ENCODE assay signal across 24 cellular contexts in the genomic region with DNA sequence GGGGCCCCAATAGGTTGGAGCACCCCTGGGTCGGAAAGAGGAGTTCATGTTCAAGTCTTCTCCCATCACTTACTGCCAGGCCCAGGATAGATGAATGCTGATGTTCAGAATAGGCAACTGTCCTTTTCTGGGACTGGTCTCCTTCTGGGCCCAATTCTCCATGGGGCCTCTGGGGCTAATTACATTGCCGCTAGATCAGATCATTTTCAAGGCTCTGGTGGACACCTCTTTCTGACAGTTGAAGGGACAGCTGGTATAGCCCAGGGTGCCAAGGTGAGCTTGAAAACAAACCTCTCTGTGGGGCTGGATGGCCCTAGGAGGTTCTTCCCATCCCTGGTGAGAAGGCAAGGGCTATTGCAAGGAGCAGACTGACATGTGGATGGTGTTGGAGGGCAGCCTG. TPM values are rescaled to one million over a fixed set of nuclear protein-coding genes. Genes with fewer than 3 reads are reported as not detected.
DNase-seq lines count a peak whose midpoint lies in the region; ATAC-seq, FAIRE-seq and TF ChIP-seq lines count a peak whose summit lies in the region.
"Had no signal": no experiment of that assay in that cellular context is flagged by ENCODE, and none has a peak within 500 bp of the region (broad histone marks: within the 10 kb centered on the region; RNA-seq: fewer than 3 reads in every experiment).

No MANE protein-coding gene starts in this region.

- no peak overlapping the region for H4K91ac ChIP-seq in neuronal stem cell (ENCODE audit: low read depth, low read length, poor library complexity)

- TF ChIP-seq POLR2A in GM12891 (IDR thresholded peaks at IDR 0.05; ENCODE audit: low read depth, low read length) = no peak

- no peak overlapping the region for H3K4ac ChIP-seq in neuronal stem cell (ENCODE audit: low read length)

- 91 to 100% methylated on average over 2 of the region's 2 CpGs for whole genome bisulfite sequencing in endodermal cell (ENCODE audit: insufficient coverage in 1 of 2, insufficient read length in 1 of 2), 2 experiments
- WGBS in neuronal stem cell (ENCODE audit: extremely low coverage in 2 of 2, insufficient read length in 2 of 2, insufficient replicate concordance in 1 of 2), 2 donors = no CpG with 5 or more reads among the region's 2 CpGs

- H3K79me1 ChIP-seq in neuronal stem cell (ENCODE audit: low read depth, low read length) = peaks cover 2% of the 10 kb centered on the region

- H3K4me1 Mint-ChIP-seq in CD4-positive, alpha-beta memory T cell = peaks cover 25 to 66% (median 36%) of the 10 kb centered on the region in 4 donors
- peaks cover 16% of the 10 kb centered on the region for H3K4me1 Mint-ChIP-seq in endodermal cell

- H2BK5ac ChIP-seq in neuronal stem cell (ENCODE audit: low read length) = no peak overlapping the region

- no peak overlapping the region for H2BK120ac ChIP-seq in neuronal stem cell (ENCODE audit: low read depth, low read length)

- no peaks in the 10 kb centered on the region for H3K9me3 Mint-ChIP-seq in CD4-positive, alpha-beta memory T cell
- no peaks in the 10 kb centered on the region for H3K9me3 Mint-ChIP-seq in endodermal cell
- H3K9me3 Mint-ChIP-seq: stimulated activated naive CD8-positive, alpha-beta T cell treated with anti-CD3 and anti-CD28 coated beads, Interleukin-15, amount 100 ng/mL, for 72 hours had no signal

- H3K9ac ChIP-seq in endodermal cell (ENCODE audit: extremely low read depth, low read length, poor library complexity, severe bottlenecking) (no peak overlapping the region), neuronal stem cell (ENCODE audit: low read depth, low read length, poor library complexity) (no peak overlapping the region)
- H3K9ac ChIP-seq: parathyroid adenoma had no signal

- FAIRE-seq in GM12891 (lab: Jason Lieb, UNC) = no peak
- FAIRE-seq: GM12878 had no signal

- H3K27me3 ChIP-seq in CD4-positive, alpha-beta memory T cell (ENCODE audit: insufficient read depth, low read length) = no peaks in the 10 kb centered on the region
- H3K27me3 ChIP-seq in endodermal cell (ENCODE audit: control insufficient read depth, insufficient read depth, low read length, poor library complexity, severe bottlenecking) = no peaks in the 10 kb centered on the region
- peaks cover 0 to 12% (median 0%) of the 10 kb centered on the region in 3 experiments for H3K27me3 ChIP-seq in neuronal stem cell (ENCODE audit: control insufficient read depth in 3 of 3, insufficient read depth in 3 of 3, low read depth in 1 of 3, low read length in 3 of 3)
- H3K27me3 ChIP-seq: SJCRH30 had no signal

- H3K27ac Mint-ChIP-seq in CD4-positive, alpha-beta memory T cell = peak overlapping the region in 4 of 7 donors; percentile 41 to 77 (median 60)
- no peak overlapping the region for H3K27ac Mint-ChIP-seq in endodermal cell
- H3K27ac Mint-ChIP-seq: activated CD8-positive, alpha-beta memory T cell treated with anti-CD3 and anti-CD28 coated beads, Interleukin-2, amount 10 ng/mL, durations not matched to agents 7 days and 5 days; stimulated activated naive CD8-positive, alpha-beta T cell treated with anti-CD3 and anti-CD28 coated beads, Interleukin-15, amount 100 ng/mL, for 72 hours had no signal

- CTCF ChIA-PET in CD4-positive, alpha-beta memory T cell (lab: Charles Lee; ENCODE audit: partially characterized antibody) = interaction anchor here (0.8 to 3.5 kb wide), 7 partner anchors 8 to 177 kb away, joined by 3 to 19 read pairs (median 5); a partner anchor contains a TSS
- CTCF ChIA-PET in RWPE1 (lab: Yijun Ruan, JAX) = interaction anchor here (1.0 kb wide), 1 partner anchor 66 kb away, joined by 3 read pairs; no protein-coding TSS in a partner anchor

- H3K23ac ChIP-seq in neuronal stem cell (ENCODE audit: low read depth, low read length, poor library complexity) = peak overlapping the region; percentile 17

- intact Hi-C loops in CD4-positive, alpha-beta memory T cell (cut with micrococcal nuclease) = loop anchor here (1.0 kb wide), 2 partner anchors 32 to 70 kb away; a partner anchor contains a TSS

- no peaks in the 10 kb centered on the region for H3K9me3 ChIP-seq in CD4-positive, alpha-beta memory T cell (ENCODE audit: control insufficient read depth in 1 of 2, low read length in 2 of 2)
- no peaks in the 10 kb centered on the region for H3K9me3 ChIP-seq in endodermal cell (ENCODE audit: control insufficient read depth, low read length)
- no peaks in the 10 kb centered on the region for H3K9me3 ChIP-seq in neuronal stem cell (replicated peaks in 1 of 2; ENCODE audit: control insufficient read depth in 2 of 2, insufficient read depth in 1 of 2, low read depth in 1 of 2, low read length in 2 of 2)
- H3K9me3 ChIP-seq: SJCRH30 had no signal

- no peak overlapping the region for H2BK12ac ChIP-seq in neuronal stem cell (ENCODE audit: low read length)

- H2AK5ac ChIP-seq in neuronal stem cell (ENCODE audit: low read depth, low read length) = peak overlapping the region; percentile 81

- DNase-seq in CD4-positive, alpha-beta memory T cell = no peak
- DNase-seq in RWPE1 (ENCODE audit: low spot score) (no peak), endodermal cell (no peak), neuronal stem cell (ENCODE audit: low spot score) (no peak), GM20000 (ENCODE audit: low spot score) (no peak), GM12891 (ENCODE audit: insufficient read length, low spot score) (no peak), ureter (ENCODE audit: low spot score) (no peak)
- DNase-seq: activated CD4-positive, CD25-positive, alpha-beta regulatory T cell treated with anti-CD3 and anti-CD28 coated beads, Interleukin-2, amount 50 U/mL, for 72 hours; activated CD8-positive, alpha-beta memory T cell treated with anti-CD3 and anti-CD28 coated beads, Interleukin-2, amount 10 ng/mL, durations not matched to agents 7 days and 5 days; activated effector memory CD4-positive, alpha-beta T cell treated with Interleukin-2 at 50 U/mL for 16 hours; cerebellar nuclear complex; GF-D8; kidney glomerular epithelial cell; midbrain; NCI-H1436; NCI-H82; PC-3; SJCRH30; stimulated activated CD4-positive, alpha-beta T cell treated with anti-CD3 and anti-CD28 coated beads, Interleukin-1b, Interleukin-23, amount 100 ng/mL, for 48 hours; stimulated activated naive CD8-positive, alpha-beta T cell treated with anti-CD3 and anti-CD28 coated beads, Interleukin-15, amount 100 ng/mL, for 72 hours; T1000 had no signal

- H2AFZ ChIP-seq in neuronal stem cell (ENCODE audit: low read length) = no peak overlapping the region
- H2AFZ ChIP-seq: parathyroid adenoma had no signal

- no peaks in the 10 kb centered on the region for H3K36me3 Mint-ChIP-seq in CD4-positive, alpha-beta memory T cell
- H3K36me3 Mint-ChIP-seq in endodermal cell (ENCODE audit: low read depth) = peaks cover 13% of the 10 kb centered on the region
- H3K36me3 Mint-ChIP-seq: activated CD8-positive, alpha-beta memory T cell treated with anti-CD3 and anti-CD28 coated beads, Interleukin-2, amount 10 ng/mL, durations not matched to agents 7 days and 5 days had no signal

- no peak overlapping the region for H3K4me3 ChIP-seq in CD4-positive, alpha-beta memory T cell (ENCODE audit: low read length in 2 of 2)
- H3K4me3 ChIP-seq in endodermal cell (ENCODE audit: low read length) (peak overlapping the region; percentile 87), neuronal stem cell (ENCODE audit: low read length in 2 of 2) (no peak overlapping the region)
- H3K4me3 ChIP-seq: GM12878, SJCRH30 had no signal

- peaks cover 36% of the 10 kb centered on the region for H3K4me1 ChIP-seq in CD4-positive, alpha-beta memory T cell (ENCODE audit: insufficient read depth, low read length)
- H3K4me1 ChIP-seq in endodermal cell (ENCODE audit: control insufficient read depth, insufficient read depth, low read length) = peaks cover 9% of the 10 kb centered on the region
- peaks cover 22 to 32% of the 10 kb centered on the region in 2 donors for H3K4me1 ChIP-seq in neuronal stem cell (ENCODE audit: control insufficient read depth in 2 of 2, insufficient read depth in 1 of 2, low read depth in 1 of 2, low read length in 2 of 2)

- no peak overlapping the region for H4K8ac ChIP-seq in neuronal stem cell (ENCODE audit: low read depth, low read length)

- no peak overlapping the region for H3K27ac ChIP-seq in CD4-positive, alpha-beta memory T cell (ENCODE audit: low read depth, low read length)
- H3K27ac ChIP-seq in RWPE1 (peak overlapping the region; percentile 49; the same call in 1 of the 2 replicates), endodermal cell (ENCODE audit: low read depth, low read length) (no peak overlapping the region), neuronal stem cell (replicated peaks; ENCODE audit: low read length) (no peak overlapping the region)
- H3K27ac ChIP-seq: parathyroid adenoma, SJCRH30 had no signal

- no peak overlapping the region for H3K4me2 ChIP-seq in neuronal stem cell (ENCODE audit: insufficient read depth, low read length, poor library complexity, severe bottlenecking)

- no peak for ATAC-seq in GM19397 (IDR thresholded peaks at IDR 0.05; ENCODE audit: unreplicated experiment)
- ATAC-seq: activated CD8-positive, alpha-beta memory T cell treated with anti-CD3 and anti-CD28 coated beads, Interleukin-2, amount 10 ng/mL, durations not matched to agents 7 days and 5 days; GM12878; PC-3; stimulated activated naive CD8-positive, alpha-beta T cell treated with anti-CD3 and anti-CD28 coated beads, Interleukin-15, amount 100 ng/mL, for 72 hours had no signal

- no peaks in the 10 kb centered on the region for H3K27me3 Mint-ChIP-seq in CD4-positive, alpha-beta memory T cell
- peaks cover 65% of the 10 kb centered on the region for H3K27me3 Mint-ChIP-seq in endodermal cell (ENCODE audit: insufficient read depth)

- H2BK15ac ChIP-seq in neuronal stem cell (ENCODE audit: low read length) = no peak overlapping the region

- peak overlapping the region in 4 of 8 donors; percentile 56 to 93 (median 71) for H3K4me3 Mint-ChIP-seq in CD4-positive, alpha-beta memory T cell
- H3K4me3 Mint-ChIP-seq in endodermal cell = peak overlapping the region; percentile 79

- H3K36me3 ChIP-seq in CD4-positive, alpha-beta memory T cell (ENCODE audit: insufficient read depth, low read length) = no peaks in the 10 kb centered on the region
- H3K36me3 ChIP-seq in endodermal cell (ENCODE audit: control insufficient read depth, insufficient read depth, low read length) (peaks cover 11% of the 10 kb centered on the region), neuronal stem cell (replicated peaks in 1 of 2; ENCODE audit: control insufficient read depth in 2 of 2, insufficient read depth in 2 of 2, low read length in 2 of 2) (peaks cover 9 to 32% of the 10 kb centered on the region in 2 donors)
- H3K36me3 ChIP-seq: SJCRH30 had no signal

- POLR2A ChIA-PET in CD4-positive, alpha-beta memory T cell (lab: Charles Lee; ENCODE audit: partially characterized antibody) = interaction anchor here (0.7 to 2.1 kb wide), 2 partner anchors 32 to 921 kb away, joined by 3 to 10 read pairs; a partner anchor contains a TSS
- POLR2A ChIA-PET in RWPE1 (lab: Yijun Ruan, JAX; ENCODE audit: low non-redundant PET) = no interaction called here

- no peak overlapping the region for H3K18ac ChIP-seq in neuronal stem cell (ENCODE audit: low read length)

- no peak overlapping the region for H3K14ac ChIP-seq in neuronal stem cell (ENCODE audit: low read length)

- TF ChIP-seq CTCF in RWPE1 (conservative IDR thresholded peaks at IDR 0.05; ENCODE audit: low read depth) (no peak), endodermal cell (conservative IDR thresholded peaks at IDR 0.05) (no peak), GM20000 (IDR thresholded peaks at IDR 0.05; ENCODE audit: extremely low read depth, missing control alignments) (no peak)

RNA-seq across cellular contexts. Expression of a gene that starts 1.7 kb away (rescaled TPM):
- 10 to 100 TPM; 17.2 to 17.9 TPM for total RNA-seq in CD4-positive, alpha-beta memory T cell
- polyA plus RNA-seq in CD4-positive, alpha-beta memory T cell = 1 to 10 TPM; 1.5 to 4.0 TPM
- total RNA-seq in endodermal cell = 10 to 100 TPM; 40.6 to 59.9 TPM
- polyA plus RNA-seq in endodermal cell (2013, experiment 1 of 2) = 57.5 TPM
- polyA plus RNA-seq in endodermal cell (2013, experiment 2 of 2) = 51.8 TPM
- 37.0 TPM for polyA plus RNA-seq in neuronal stem cell (2013, experiment 1 of 2)
- polyA plus RNA-seq in neuronal stem cell (2013, experiment 2 of 2) = 35.1 TPM
- polyA plus RNA-seq in GM12891 (2012; ENCODE audit: low read depth, missing spikeins) = 0.67 TPM
- total RNA-seq in ureter = 59.7 TPM

RNA-seq across cellular contexts. Expression of a gene that starts 31.1 kb away (rescaled TPM):
- total RNA-seq in CD4-positive, alpha-beta memory T cell = not detected
- polyA plus RNA-seq in CD4-positive, alpha-beta memory T cell = not detected
- total RNA-seq in endodermal cell (10 to 100 TPM; 52.8 to 58.6 TPM), ureter (98.0 TPM)
- polyA plus RNA-seq in endodermal cell (2013, experiment 1 of 2) = 41.9 TPM
- polyA plus RNA-seq in endodermal cell (2013, experiment 2 of 2) = 38.2 TPM
- polyA plus RNA-seq in neuronal stem cell (2013, experiment 1 of 2) = 34.7 TPM
- 37.2 TPM for polyA plus RNA-seq in neuronal stem cell (2013, experiment 2 of 2)
- 0.06 TPM for polyA plus RNA-seq in GM12891 (2012; ENCODE audit: low read depth, missing spikeins)

RNA-seq across cellular contexts. Expression of a gene that starts 32.0 kb away (rescaled TPM):
- 100 to 1,000 TPM; 154 to 158 TPM for total RNA-seq in CD4-positive, alpha-beta memory T cell
- 10 to 100 TPM; 14.3 to 57.2 TPM for polyA plus RNA-seq in CD4-positive, alpha-beta memory T cell
- total RNA-seq in endodermal cell (100 to 1,000 TPM in 1 of 2 donors, 10 to 100 TPM in 1; 98.5 to 108 TPM), ureter (71.7 TPM)
- 61.8 TPM for polyA plus RNA-seq in endodermal cell (2013, experiment 1 of 2)
- 61.8 TPM for polyA plus RNA-seq in endodermal cell (2013, experiment 2 of 2)
- 60.8 TPM for polyA plus RNA-seq in neuronal stem cell (2013, experiment 1 of 2)
- polyA plus RNA-seq in neuronal stem cell (2013, experiment 2 of 2) = 59.3 TPM
- 58.4 TPM for polyA plus RNA-seq in GM12891 (2012; ENCODE audit: low read depth, missing spikeins)

RNA-seq across cellular contexts. Expression of a gene that starts 45.7 kb away (rescaled TPM):
- 1 to 10 TPM in 1 of 2 experiments, under 1 TPM in 1; 0.89 to 1.4 TPM for total RNA-seq in CD4-positive, alpha-beta memory T cell
- 1 to 10 TPM in 1 of 2 donors, under 1 TPM in 1; 0.85 to 2.6 TPM for polyA plus RNA-seq in CD4-positive, alpha-beta memory T cell
- total RNA-seq in endodermal cell (10 to 100 TPM; 10.7 to 18.9 TPM), ureter (1.9 TPM)
- polyA plus RNA-seq in endodermal cell (2013, experiment 1 of 2) = 21.7 TPM
- 19.7 TPM for polyA plus RNA-seq in endodermal cell (2013, experiment 2 of 2)
- 7.0 TPM for polyA plus RNA-seq in neuronal stem cell (2013, experiment 1 of 2)
- 7.1 TPM for polyA plus RNA-seq in neuronal stem cell (2013, experiment 2 of 2)
- 4.0 TPM for polyA plus RNA-seq in GM12891 (2012; ENCODE audit: low read depth, missing spikeins)

Comparison
In these comparisons a context has a peak if more than half of its experiments do, and no peak if none do; other contexts are left out.
1. RNA of a gene that starts 31.1 kb away (total RNA-seq): 98.0 TPM in ureter (single experiment) and 52.8 to 58.6 TPM in endodermal cell; not detected in CD4-positive, alpha-beta memory T cell; every median in the first group is over 10 times any median in the second.